11 cellular contexts compared by ENCODE assay signal in the genomic region with DNA sequence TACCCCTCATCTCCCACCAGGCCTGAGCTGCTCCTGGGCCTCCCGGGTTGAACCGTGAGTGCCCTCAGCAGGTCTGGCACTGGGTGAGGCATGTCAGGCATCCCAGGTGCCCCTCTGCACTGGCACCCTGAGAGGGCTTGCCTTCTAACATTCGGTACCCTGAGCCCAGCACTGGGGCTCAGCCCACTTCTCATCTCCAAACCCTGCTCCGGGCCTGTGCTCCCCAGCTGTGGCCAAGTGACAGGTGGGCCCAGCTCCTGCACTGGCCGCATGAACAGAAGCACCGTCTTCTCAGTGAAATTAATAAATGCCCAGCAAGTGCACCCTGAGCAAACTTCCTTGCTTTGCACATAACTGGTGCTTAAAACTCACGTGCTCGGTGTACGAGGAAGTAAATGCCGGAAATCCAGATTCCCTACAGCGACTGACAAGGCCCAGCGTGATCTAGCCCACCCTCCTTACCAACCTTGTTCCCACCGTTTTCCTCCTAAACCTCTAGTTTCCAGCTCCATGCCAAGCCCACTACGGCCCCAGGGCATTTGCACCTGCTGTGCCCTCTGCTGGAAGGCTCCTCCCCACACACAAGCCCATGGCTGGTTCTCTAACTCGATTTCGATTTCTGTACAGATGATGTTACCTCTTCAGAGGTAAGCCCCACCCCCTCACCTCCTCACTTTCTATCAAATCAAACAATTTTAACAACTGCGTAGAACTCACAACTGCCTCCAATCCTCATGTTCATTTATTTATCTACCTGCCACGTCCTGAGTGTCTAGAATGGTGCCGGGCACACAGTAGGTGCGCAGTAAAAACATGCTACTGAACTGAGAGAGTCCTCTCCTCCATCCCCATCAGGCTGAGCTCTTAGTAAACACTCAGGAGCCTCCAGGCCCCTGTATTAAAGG.
DNase-seq lines count a peak whose midpoint lies in the region; ATAC-seq, FAIRE-seq and TF ChIP-seq lines count a peak whose summit lies in the region.
"Had no signal": no experiment of that assay in that cellular context is flagged by ENCODE, and none has a peak within 500 bp of the region (broad histone marks: within the 10 kb centered on the region; RNA-seq: fewer than 3 reads in every experiment).

No MANE protein-coding gene starts in this region.

- H3K36me3 ChIP-seq in mammary epithelial cell (ENCODE audit: insufficient read depth, low read length): no peaks in the 10 kb centered on the region
- H3K36me3 ChIP-seq in endothelial cell of umbilical vein (ENCODE audit: control insufficient read depth in 2 of 2, extremely low read depth in 1 of 2, insufficient read depth in 2 of 2, low read length in 2 of 2): no peaks in the 10 kb centered on the region
- H3K36me3 ChIP-seq in uterus: no peaks in the 10 kb centered on the region
- no peaks in the 10 kb centered on the region for H3K36me3 ChIP-seq in ovary

- WGBS in mammary epithelial cell (ENCODE audit: low coverage, missing lambda C conversion rate): 96% methylated on average over 18 of the region's 20 CpGs
- 93 to 97% (median 94%) methylated on average over 20 of the region's 20 CpGs for WGBS in ovary, 3 donors

- H3K9me3 Mint-ChIP-seq in MCF 10A (ENCODE audit: unreplicated experiment) (no peaks in the 10 kb centered on the region), nephron (no peaks in the 10 kb centered on the region)
- H3K9me3 Mint-ChIP-seq: memory B cell had no signal

- no peaks in the 10 kb centered on the region for H3K27me3 ChIP-seq in mammary epithelial cell (ENCODE audit: insufficient read depth, low read length)
- H3K27me3 ChIP-seq in endothelial cell of umbilical vein (ENCODE audit: control insufficient read depth in 2 of 2, insufficient read depth in 2 of 2, low read length in 2 of 2): no peaks in the 10 kb centered on the region
- no peaks in the 10 kb centered on the region for H3K27me3 ChIP-seq in uterus
- H3K27me3 ChIP-seq in ovary: no peaks in the 10 kb centered on the region

- CTCF ChIA-PET in MCF 10A (lab: Yijun Ruan, JAX): interaction anchor here (0.9 to 1.9 kb wide), 3 partner anchors 45 to 163 kb away, joined by 3 to 5 read pairs (median 5); no protein-coding TSS in a partner anchor
- CTCF ChIA-PET in mammary epithelial cell (lab: Charles Lee; ENCODE audit: low non-redundant PET): no interaction called here
- CTCF ChIA-PET in endothelial cell of umbilical vein (lab: Charles Lee): interaction anchor here (1.0 to 2.9 kb wide), 10 partner anchors 12 to 283 kb away, joined by 3 to 11 read pairs (median 4); no protein-coding TSS in a partner anchor

- H3K4me3 Mint-ChIP-seq in MCF 10A (ENCODE audit: unreplicated experiment) (no peak overlapping the region), nephron (peak overlapping the region in 1 of 3 experiments; percentile 51)
- H3K4me3 Mint-ChIP-seq: memory B cell; T-helper 1 cell treated with Interleukin-12 subunit alpha and Interleukin-12 subunit beta and Interleukin-4 antibody, amounts not matched to agents 30 μg/mL and 1 μg/mL, for 36 hours had no signal

- POLR2A ChIA-PET in MCF 10A (lab: Yijun Ruan, JAX) (interaction anchor here (0.6 to 2.2 kb wide), 11 partner anchors 12 to 164 kb away, joined by 3 to 8 read pairs (median 4); no protein-coding TSS in a partner anchor), endothelial cell of umbilical vein (lab: Charles Lee) (no interaction called here)

- TF ChIP-seq POLR2A in endothelial cell of umbilical vein (IDR thresholded peaks at IDR 0.05; ENCODE audit: low read depth, low read length) (no peak), uterus (IDR thresholded peaks at IDR 0.05) (no peak), ovary (IDR thresholded peaks at IDR 0.05) (no peak)

- H3K27ac ChIP-seq in mammary epithelial cell (ENCODE audit: insufficient read depth, low read depth, low read length) (no peak overlapping the region), endothelial cell of umbilical vein (ENCODE audit: insufficient read depth, low read depth, low read length) (peak overlapping the region; percentile 98), uterus (peak overlapping the region; percentile 84 to 89), ovary (peak overlapping the region in 1 of 2 donors; percentile 13)

- no peaks in the 10 kb centered on the region for H3K27me3 Mint-ChIP-seq in MCF 10A (ENCODE audit: insufficient read depth, unreplicated experiment)
- peaks cover 30% of the 10 kb centered on the region for H3K27me3 Mint-ChIP-seq in nephron (ENCODE audit: low read depth)

- H3K9me3 ChIP-seq in mammary epithelial cell (replicated peaks; ENCODE audit: insufficient read depth, low read length) (no peaks in the 10 kb centered on the region), endothelial cell of umbilical vein (replicated peaks; ENCODE audit: control insufficient read depth, insufficient read depth, low read length) (no peaks in the 10 kb centered on the region), uterus (no peaks in the 10 kb centered on the region), ovary (no peaks in the 10 kb centered on the region)

- H3K36me3 Mint-ChIP-seq in MCF 10A (ENCODE audit: insufficient read depth, unreplicated experiment) (no peaks in the 10 kb centered on the region), nephron (ENCODE audit: low read depth) (no peaks in the 10 kb centered on the region)

- intact Hi-C loops in MCF 10A (cut with micrococcal nuclease) (loop anchor here (5.0 to 10.0 kb wide), 5 partner anchors 40 to 645 kb away; no protein-coding TSS in a partner anchor), mammary epithelial cell (cut with micrococcal nuclease) (no loop called here), endothelial cell of umbilical vein (cut with micrococcal nuclease) (loop anchor here (2.0 kb wide), 1 partner anchor 216 kb away; no protein-coding TSS in a partner anchor), uterus (cut with DNase I; ENCODE audit: low total_unique reads) (no loop called here), ovary (cut with DNase I) (loop anchor here in 2 of 4 donors (10.0 kb wide), 1 partner anchor 118 kb away; a partner anchor contains a TSS)

- FAIRE-seq in endothelial cell of umbilical vein (lab: Jason Lieb, UNC): no peak

- H3K4me1 ChIP-seq in mammary epithelial cell (ENCODE audit: insufficient read depth, low read length) (peaks cover 53% of the 10 kb centered on the region), endothelial cell of umbilical vein (ENCODE audit: control insufficient read depth, extremely low read depth, insufficient read depth, low read length) (peaks cover 48% of the 10 kb centered on the region), uterus (peaks cover 0 to 21% of the 10 kb centered on the region in 2 donors), ovary (ENCODE audit: insufficient read depth) (peaks cover 17% of the 10 kb centered on the region)

- H3K4me3 ChIP-seq in mammary epithelial cell (replicated peaks in 1 of 3; ENCODE audit: insufficient read depth in 1 of 3, low read depth in 2 of 3, low read length in 3 of 3): no peak overlapping the region
- no peak overlapping the region for H3K4me3 ChIP-seq in endothelial cell of umbilical vein (replicated peaks in 1 of 3; ENCODE audit: insufficient read depth in 1 of 3, low read depth in 1 of 3, low read length in 3 of 3)
- H3K4me3 ChIP-seq in uterus: no peak overlapping the region
- H3K4me3 ChIP-seq in ovary: no peak overlapping the region

- no peak for DNase-seq in MCF 10A (ENCODE audit: unreplicated experiment)
- no peak for DNase-seq in mammary epithelial cell
- DNase-seq in endothelial cell of umbilical vein (ENCODE audit: low read depth, low spot score): no peak
- DNase-seq in uterus: no peak
- no peak for DNase-seq in ovary
- DNase-seq in NCI-H2171 treated with DMSO at 0.1 percent for 48 hours (lab: John Stamatoyannopoulos, UW): no peak
- no peak for DNase-seq in omental fat pad (ENCODE audit: low spot score)
- DNase-seq: GOT3 had no signal

- TF ChIP-seq CTCF in MCF 10A (IDR thresholded peaks at IDR 0.05; ENCODE audit: unreplicated experiment): no peak
- no peak for TF ChIP-seq CTCF in mammary epithelial cell (conservative IDR thresholded peaks at IDR 0.05 in 1 of 2, IDR thresholded peaks at IDR 0.05 in 1 of 2; ENCODE audit: extremely low read depth in 1 of 2, insufficient read depth in 1 of 2, low read depth in 1 of 2, low read length in 2 of 2)
- no peak for TF ChIP-seq CTCF in endothelial cell of umbilical vein (IDR thresholded peaks at IDR 0.05; ENCODE audit: extremely low read depth in 1 of 2, insufficient read depth in 1 of 2, low read depth in 1 of 2, low read length in 2 of 2)
- TF ChIP-seq CTCF in nephron (IDR thresholded peaks at IDR 0.05; ENCODE audit: unreplicated experiment in 3 of 3): no peak
- TF ChIP-seq CTCF in uterus (IDR thresholded peaks at IDR 0.05): no peak
- no peak for TF ChIP-seq CTCF in ovary (IDR thresholded peaks at IDR 0.05)
- no peak for TF ChIP-seq CTCF in omental fat pad (IDR thresholded peaks at IDR 0.05)

- H3K79me2 ChIP-seq in mammary epithelial cell (ENCODE audit: insufficient read depth, low read length) (no peaks in the 10 kb centered on the region), endothelial cell of umbilical vein (ENCODE audit: control insufficient read depth, insufficient read depth, low read length) (no peaks in the 10 kb centered on the region)

- H3K4me1 Mint-ChIP-seq in MCF 10A (ENCODE audit: insufficient read depth, unreplicated experiment) (peaks cover 54% of the 10 kb centered on the region), nephron (peaks cover 70% of the 10 kb centered on the region)

- BruUV-seq in MCF 10A (replicated peaks; lab: Mats Ljungman, UMichigan): no TSS peak
- no TSS peak for BruUV-seq in mammary epithelial cell (replicated peaks; lab: Mats Ljungman, UMichigan)
- no TSS peak for BruUV-seq in endothelial cell of umbilical vein (replicated peaks; lab: Mats Ljungman, UMichigan)

- no peak for TF ChIP-seq EP300 in ovary (IDR thresholded peaks at IDR 0.05)

- no peak overlapping the region for H2AFZ ChIP-seq in mammary epithelial cell (ENCODE audit: low read depth, low read length)
- no peak overlapping the region for H2AFZ ChIP-seq in endothelial cell of umbilical vein (ENCODE audit: low read depth, low read length)

- no peaks in the 10 kb centered on the region for H4K20me1 ChIP-seq in mammary epithelial cell (ENCODE audit: insufficient read depth, low read length)
- H4K20me1 ChIP-seq in endothelial cell of umbilical vein (replicated peaks; ENCODE audit: control insufficient read depth, extremely low read depth, insufficient read depth, low read length): no peaks in the 10 kb centered on the region

- H3K4me2 ChIP-seq in mammary epithelial cell (ENCODE audit: insufficient read depth, low read depth, low read length): no peak overlapping the region
- H3K4me2 ChIP-seq in endothelial cell of umbilical vein (ENCODE audit: insufficient read depth, low read length): no peak overlapping the region

- no peak for ATAC-seq in omental fat pad (ENCODE audit: low FRiP score)

- peak overlapping the region; percentile 72 for H3K27ac Mint-ChIP-seq in MCF 10A (ENCODE audit: low read depth, unreplicated experiment)
- H3K27ac Mint-ChIP-seq in nephron: peak overlapping the region; percentile 80 to 91 (median 89)
- H3K27ac Mint-ChIP-seq: memory B cell; T-helper 1 cell treated with Interleukin-12 subunit alpha and Interleukin-12 subunit beta and Interleukin-4 antibody, amounts not matched to agents 30 μg/mL and 1 μg/mL, for 36 hours had no signal

- dilution Hi-C loops in mammary epithelial cell (cut with HindIII; ENCODE audit: low sequenced_read_pairs) (loop anchor here (5.0 to 10.0 kb wide), 4 partner anchors 50 to 170 kb away; no protein-coding TSS in a partner anchor), endothelial cell of umbilical vein (cut with MboI; ENCODE audit: extremely low pct_ligation_motif_present, low sequenced_read_pairs) (loop anchor here (10.0 to 25.0 kb wide), 2 partner anchors 52 to 120 kb away; a partner anchor contains a TSS)

- in situ Hi-C loops in mammary epithelial cell (cut with MboI; ENCODE audit: low sequenced_read_pairs in 2 of 2): loop anchor here in 1 of 2 donors (10.0 kb wide), 1 partner anchor 82 kb away; no protein-coding TSS in a partner anchor

- H3K9ac ChIP-seq in mammary epithelial cell (ENCODE audit: insufficient read depth, low read length) (no peak overlapping the region), endothelial cell of umbilical vein (replicated peaks; ENCODE audit: extremely low read depth, insufficient read depth, low read length) (peak overlapping the region; percentile 80)

- H3K9me1 ChIP-seq in endothelial cell of umbilical vein (replicated peaks; ENCODE audit: control insufficient read depth, extremely low read depth, insufficient read depth, low read length): no peaks in the 10 kb centered on the region

Comparison
In these comparisons a context has a peak if more than half of its experiments do, and no peak if none do; other contexts are left out.
1. intact Hi-C loops: an anchor here in MCF 10A (5.0 to 10.0 kb wide) and endothelial cell of umbilical vein (2.0 kb wide); none called in mammary epithelial cell and uterus.